10 cellular contexts compared by ENCODE assay signal in genomic region chr5:135145985-135146384, GRCh38.
"Had no signal": no experiment of that assay in that cellular context is flagged by ENCODE, and none has a peak within 500 bp of the region (broad histone marks: within the 10 kb centered on the region; RNA-seq: fewer than 3 reads in every experiment).

No MANE protein-coding gene starts in this region.

- DNase-seq: GM23248, GOT3, H7, HFFc6, Karpas-422, KBM-7 had no signal

- ATAC-seq: HCT116 had no signal

- H3K9me3 ChIP-seq: HAP-1 had no signal

- H3K27ac ChIP-seq: GM23248, KMS-11 had no signal

- H3K4me3 ChIP-seq: GM23248, HAP-1 had no signal

- H3K9ac ChIP-seq: GM23248, KMS-11 had no signal

- H3K4me2 ChIP-seq: KMS-11 had no signal

- H2AFZ ChIP-seq: GM23248 had no signal

- H3K36me3 ChIP-seq: HAP-1 had no signal

- FAIRE-seq: HTR-8/SVneo had no signal
